2 cellular contexts compared by ENCODE assay signal in the genomic region with DNA sequence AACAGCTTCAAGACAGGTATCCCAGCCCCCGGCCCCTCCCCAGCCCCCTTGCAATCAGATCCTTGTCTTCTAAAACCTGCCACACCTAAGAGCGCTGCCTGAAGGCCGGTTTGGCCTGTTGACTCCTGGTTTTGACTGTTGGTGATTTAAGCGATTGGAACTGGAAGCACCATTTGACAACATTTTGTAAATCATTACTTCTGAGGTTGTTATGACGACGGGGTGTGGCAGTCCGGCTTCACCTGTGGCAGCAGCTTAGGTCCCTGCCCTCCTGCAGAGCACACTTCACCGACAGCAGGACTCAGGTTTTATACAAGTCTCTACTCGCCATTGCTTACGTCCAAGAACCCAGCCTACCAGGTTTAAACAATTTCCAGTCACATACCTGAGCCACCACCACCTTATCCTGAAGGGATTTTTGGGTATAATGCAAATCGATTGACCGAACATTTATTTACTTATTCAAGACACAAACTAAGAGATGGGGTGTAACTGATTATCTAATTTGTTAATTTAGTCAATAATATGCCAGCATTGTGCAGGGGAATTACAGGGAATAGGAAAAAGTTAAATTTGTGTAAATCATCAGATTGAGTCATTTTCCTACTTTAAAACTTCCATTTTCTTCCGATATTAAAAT.
TF ChIP-seq lines count a peak whose summit lies in the region.

No MANE protein-coding gene starts in this region.

TF ChIP-seq in SK-N-SH, 30 proteins besides CTCF, POLR2A, EP300 and RAD21 (continued from another document):
- TF ChIP-seq, protein P1, sequence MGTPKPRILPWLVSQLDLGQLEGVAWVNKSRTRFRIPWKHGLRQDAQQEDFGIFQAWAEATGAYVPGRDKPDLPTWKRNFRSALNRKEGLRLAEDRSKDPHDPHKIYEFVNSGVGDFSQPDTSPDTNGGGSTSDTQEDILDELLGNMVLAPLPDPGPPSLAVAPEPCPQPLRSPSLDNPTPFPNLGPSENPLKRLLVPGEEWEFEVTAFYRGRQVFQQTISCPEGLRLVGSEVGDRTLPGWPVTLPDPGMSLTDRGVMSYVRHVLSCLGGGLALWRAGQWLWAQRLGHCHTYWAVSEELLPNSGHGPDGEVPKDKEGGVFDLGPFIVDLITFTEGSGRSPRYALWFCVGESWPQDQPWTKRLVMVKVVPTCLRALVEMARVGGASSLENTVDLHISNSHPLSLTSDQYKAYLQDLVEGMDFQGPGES (IDR thresholded peaks at IDR 0.05; ENCODE audit: low read depth, low read length), result no peak
- TF ChIP-seq, protein P2, sequence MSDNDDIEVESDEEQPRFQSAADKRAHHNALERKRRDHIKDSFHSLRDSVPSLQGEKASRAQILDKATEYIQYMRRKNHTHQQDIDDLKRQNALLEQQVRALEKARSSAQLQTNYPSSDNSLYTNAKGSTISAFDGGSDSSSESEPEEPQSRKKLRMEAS (IDR thresholded peaks at IDR 0.05; ENCODE audit: low read depth), result no peak
- TF ChIP-seq JUND (IDR thresholded peaks at IDR 0.05), result no peak
- TF ChIP-seq RFX5 (IDR thresholded peaks at IDR 0.05; ENCODE audit: low read length), result no peak
- no peak for TF ChIP-seq TAF1 (IDR thresholded peaks at IDR 0.05; ENCODE audit: borderline replicate concordance, low read depth, low read length)
- TF ChIP-seq POLR2AphosphoS5 (IDR thresholded peaks at IDR 0.05; ENCODE audit: low read depth, low read length), result no peak

TF ChIP-seq in SK-N-SH treated with all-trans-retinoic acid at 6 μM for 48 hours, 23 proteins besides CTCF, POLR2A, EP300 and RAD21 (continued from another document):
- TF ChIP-seq, protein P3, sequence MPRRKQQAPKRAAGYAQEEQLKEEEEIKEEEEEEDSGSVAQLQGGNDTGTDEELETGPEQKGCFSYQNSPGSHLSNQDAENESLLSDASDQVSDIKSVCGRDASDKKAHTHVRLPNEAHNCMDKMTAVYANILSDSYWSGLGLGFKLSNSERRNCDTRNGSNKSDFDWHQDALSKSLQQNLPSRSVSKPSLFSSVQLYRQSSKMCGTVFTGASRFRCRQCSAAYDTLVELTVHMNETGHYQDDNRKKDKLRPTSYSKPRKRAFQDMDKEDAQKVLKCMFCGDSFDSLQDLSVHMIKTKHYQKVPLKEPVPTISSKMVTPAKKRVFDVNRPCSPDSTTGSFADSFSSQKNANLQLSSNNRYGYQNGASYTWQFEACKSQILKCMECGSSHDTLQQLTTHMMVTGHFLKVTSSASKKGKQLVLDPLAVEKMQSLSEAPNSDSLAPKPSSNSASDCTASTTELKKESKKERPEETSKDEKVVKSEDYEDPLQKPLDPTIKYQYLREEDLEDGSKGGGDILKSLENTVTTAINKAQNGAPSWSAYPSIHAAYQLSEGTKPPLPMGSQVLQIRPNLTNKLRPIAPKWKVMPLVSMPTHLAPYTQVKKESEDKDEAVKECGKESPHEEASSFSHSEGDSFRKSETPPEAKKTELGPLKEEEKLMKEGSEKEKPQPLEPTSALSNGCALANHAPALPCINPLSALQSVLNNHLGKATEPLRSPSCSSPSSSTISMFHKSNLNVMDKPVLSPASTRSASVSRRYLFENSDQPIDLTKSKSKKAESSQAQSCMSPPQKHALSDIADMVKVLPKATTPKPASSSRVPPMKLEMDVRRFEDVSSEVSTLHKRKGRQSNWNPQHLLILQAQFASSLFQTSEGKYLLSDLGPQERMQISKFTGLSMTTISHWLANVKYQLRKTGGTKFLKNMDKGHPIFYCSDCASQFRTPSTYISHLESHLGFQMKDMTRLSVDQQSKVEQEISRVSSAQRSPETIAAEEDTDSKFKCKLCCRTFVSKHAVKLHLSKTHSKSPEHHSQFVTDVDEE (CRISPR knock-in tag; IDR thresholded peaks at IDR 0.05), result no peak
